24 cellular contexts compared by ENCODE assay signal in genomic region chr10:127344346-127344745, GRCh38.
A peak's percentile ranks its signal among the peaks of the same experiment; 100 is the strongest.
DNase-seq lines count a peak whose midpoint lies in the region; ATAC-seq, FAIRE-seq and TF ChIP-seq lines count a peak whose summit lies in the region.
"Had no signal": no experiment of that assay in that cellular context is flagged by ENCODE, and none has a peak within 500 bp of the region (broad histone marks: within the 10 kb centered on the region; RNA-seq: fewer than 3 reads in every experiment).

No MANE protein-coding gene starts in this region.

- no peaks in the 10 kb centered on the region for H4K20me1 ChIP-seq in MM.1S (ENCODE audit: insufficient read depth, low read length)
- H4K20me1 ChIP-seq: BLaER1 treated with 17β-estradiol and CSF1 and Interleukin-3, amounts not matched to agents 10 nM and 100 nM had no signal

- no peak overlapping the region for H3K23ac ChIP-seq in trophoblast cell (ENCODE audit: low read length)

- H3K27ac ChIP-seq in MM.1S (ENCODE audit: low read length) (no peak overlapping the region), trophoblast cell (ENCODE audit: low read depth, low read length) (no peak overlapping the region)
- H3K27ac ChIP-seq: A549; BLaER1 treated with 17β-estradiol and CSF1 and Interleukin-3, amounts not matched to agents 10 nM and 100 nM; GM23248 had no signal

- H2AFZ ChIP-seq in MM.1S (ENCODE audit: low read length) (no peak overlapping the region), trophoblast cell (ENCODE audit: insufficient read depth, low read length, poor library complexity) (no peak overlapping the region)
- H2AFZ ChIP-seq: GM23248 had no signal

- no peak for FAIRE-seq in GM12891 (lab: Jason Lieb, UNC)
- FAIRE-seq: A549, G401.6, GM18507 had no signal

- BruUV-seq in Caco-2 (replicated peaks; lab: Mats Ljungman, UMichigan) = no TSS peak

- H3K9ac ChIP-seq in MM.1S (ENCODE audit: low read length) (no peak overlapping the region), trophoblast cell (ENCODE audit: low read length) (no peak overlapping the region)
- H3K9ac ChIP-seq: BLaER1 treated with 17β-estradiol and CSF1 and Interleukin-3, amounts not matched to agents 10 nM and 100 nM; GM23248 had no signal

- H3K36me3 ChIP-seq in Caco-2 (ENCODE audit: control insufficient read depth, insufficient read depth, low read length) = no peaks in the 10 kb centered on the region; the same call in 1 of the 2 replicates
- H3K36me3 ChIP-seq in MM.1S (replicated peaks; ENCODE audit: insufficient read depth, low read length) = no peaks in the 10 kb centered on the region
- H3K36me3 ChIP-seq in trophoblast cell (ENCODE audit: control insufficient read depth in 1 of 2, insufficient read depth in 2 of 2, low read length in 2 of 2) = peaks cover 12 to 16% of the 10 kb centered on the region in 2 experiments
- H3K36me3 ChIP-seq: BE2C; BLaER1 treated with 17β-estradiol and CSF1 and Interleukin-3, amounts not matched to agents 10 nM and 100 nM had no signal

- no peak overlapping the region for H2BK120ac ChIP-seq in trophoblast cell (ENCODE audit: insufficient read depth, low read length, poor library complexity)

- no peaks in the 10 kb centered on the region for H3K27me3 Mint-ChIP-seq in Caco-2 (ENCODE audit: insufficient read depth, unreplicated experiment)
- H3K27me3 Mint-ChIP-seq in stimulated activated naive B cell treated with anti-CD40 and anti-IgM and Interleukin-4, amounts not matched to agents 10 μg/mL and 1 μg/mL and 100 μg/mL, for 72 hours = no peaks in the 10 kb centered on the region
- H3K27me3 Mint-ChIP-seq: CD8-positive, alpha-beta memory T cell had no signal

- H3K9me2 ChIP-seq in MM.1S (replicated peaks; ENCODE audit: insufficient read depth, low read length) = no peaks in the 10 kb centered on the region

- H3K9me3 Mint-ChIP-seq in Caco-2 (ENCODE audit: unreplicated experiment) = no peaks in the 10 kb centered on the region
- H3K9me3 Mint-ChIP-seq in stimulated activated naive B cell treated with anti-CD40 and anti-IgM and Interleukin-4, amounts not matched to agents 10 μg/mL and 1 μg/mL and 100 μg/mL, for 72 hours = no peaks in the 10 kb centered on the region
- H3K9me3 Mint-ChIP-seq: CD4-positive, alpha-beta T cell; CD8-positive, alpha-beta memory T cell; H9 had no signal

- H4K8ac ChIP-seq in trophoblast cell (ENCODE audit: low read depth, low read length) = no peak overlapping the region

- H3K4me2 ChIP-seq in MM.1S (ENCODE audit: low read depth, low read length) = no peak overlapping the region
- no peak overlapping the region for H3K4me2 ChIP-seq in trophoblast cell (ENCODE audit: low read length)
- H3K4me2 ChIP-seq: A549; BLaER1 treated with 17β-estradiol and CSF1 and Interleukin-3, amounts not matched to agents 10 nM and 100 nM had no signal

- H3K4me1 ChIP-seq in Caco-2 = no peaks in the 10 kb centered on the region; the same call in 1 of the 2 replicates
- H3K4me1 ChIP-seq in MM.1S (ENCODE audit: low read length) = no peaks in the 10 kb centered on the region
- H3K4me1 ChIP-seq in trophoblast cell (ENCODE audit: control insufficient read depth in 1 of 2, insufficient read depth in 2 of 2, low read length in 2 of 2) = peaks cover 7 to 9% of the 10 kb centered on the region in 2 experiments
- H3K4me1 ChIP-seq: A549, BE2C had no signal

- H3K4me3 Mint-ChIP-seq in Caco-2 (ENCODE audit: unreplicated experiment) = no peak overlapping the region
- H3K4me3 Mint-ChIP-seq in stimulated activated naive B cell treated with anti-CD40 and anti-IgM and Interleukin-4, amounts not matched to agents 10 μg/mL and 1 μg/mL and 100 μg/mL, for 72 hours = no peak overlapping the region
- H3K4me3 Mint-ChIP-seq: CD14-positive monocyte; CD4-positive, alpha-beta T cell; CD8-positive, alpha-beta memory T cell; H9 had no signal

- H3F3A ChIP-seq in MM.1S (ENCODE audit: insufficient read depth, low read length) = no peaks in the 10 kb centered on the region

- no CpG with 5 or more reads among the region's 6 CpGs for WGBS in trophoblast cell (ENCODE audit: extremely low coverage, insufficient coverage, insufficient read length)

- no peak overlapping the region for H4K12ac ChIP-seq in trophoblast cell (ENCODE audit: low read depth, low read length)

- peaks cover 2% of the 10 kb centered on the region for H3K79me1 ChIP-seq in trophoblast cell (ENCODE audit: low read length)

- CTCF ChIA-PET in Caco-2 (lab: Charles Lee) = no interaction called here

- H2BK12ac ChIP-seq in trophoblast cell (ENCODE audit: low read length) = no peak overlapping the region

- H3K4ac ChIP-seq in trophoblast cell (ENCODE audit: low read depth, low read length) = no peak overlapping the region

- no peak for TF ChIP-seq POLR2A in GM12891 (IDR thresholded peaks at IDR 0.05; ENCODE audit: low read depth, low read length)

- H3K14ac ChIP-seq in trophoblast cell (ENCODE audit: low read length) = no peak overlapping the region

- no peak overlapping the region for H3K18ac ChIP-seq in trophoblast cell (ENCODE audit: low read length)

- DNase-seq in Caco-2 = no peak
- peak; percentile 8 for DNase-seq in MM.1S
- peak; percentile 5 for DNase-seq in fibroblast of villous mesenchyme (ENCODE audit: low read depth)
- peak; percentile 76 to 90 for DNase-seq in trophoblast cell
- no peak for DNase-seq in T-helper 9 cell
- DNase-seq in stimulated activated naive B cell treated with anti-CD40 and anti-IgM and Interleukin-4, amounts not matched to agents 10 μg/mL and 1 μg/mL and 100 μg/mL, for 72 hours = no peak
- no peak for DNase-seq in RPMI8226
- no peak for DNase-seq in GM12891 (ENCODE audit: insufficient read length, low spot score)
- DNase-seq: 8988T; ACHN; AML-193; BE2C; Calu3; CD4-positive, alpha-beta T cell; CD8-positive, alpha-beta memory T cell; DND-41; GM23248; H9 had no signal

- H3K79me2 ChIP-seq in MM.1S (ENCODE audit: low read length) (no peaks in the 10 kb centered on the region), trophoblast cell (ENCODE audit: control insufficient read depth, insufficient read depth, low read length, poor library complexity) (no peaks in the 10 kb centered on the region)

- POLR2A ChIA-PET in Caco-2 (lab: Charles Lee) = no interaction called here

- no peak overlapping the region for H2AK5ac ChIP-seq in trophoblast cell (ENCODE audit: low read length)

- intact Hi-C loops in Caco-2 (cut with micrococcal nuclease; ENCODE audit: unreplicated experiment) = no loop called here

- TF ChIP-seq CTCF in Caco-2 (IDR thresholded peaks at IDR 0.05; ENCODE audit: insufficient read depth in 1 of 2, low read depth in 1 of 2, low read length in 1 of 2, severe bottlenecking in 1 of 2, unreplicated experiment in 1 of 2) = no peak
- TF ChIP-seq CTCF in MM.1S (IDR thresholded peaks at IDR 0.05; ENCODE audit: low read length) = no peak
- no peak for TF ChIP-seq CTCF in fibroblast of villous mesenchyme (IDR thresholded peaks at IDR 0.05; ENCODE audit: insufficient read depth, low read depth, low read length)

- H2BK5ac ChIP-seq in trophoblast cell (ENCODE audit: low read depth, low read length, poor library complexity) = no peak overlapping the region

- no peaks in the 10 kb centered on the region for H3K9me3 ChIP-seq in Caco-2
- no peaks in the 10 kb centered on the region for H3K9me3 ChIP-seq in MM.1S (replicated peaks; ENCODE audit: insufficient read depth, low read length)
- H3K9me3 ChIP-seq in trophoblast cell (ENCODE audit: insufficient read depth, low read depth, low read length) = no peaks in the 10 kb centered on the region
- H3K9me3 ChIP-seq: A549; BE2C; BLaER1 treated with 17β-estradiol and CSF1 and Interleukin-3, amounts not matched to agents 10 nM and 100 nM had no signal

- no peak for ATAC-seq in stimulated activated naive B cell treated with anti-CD40 and anti-IgM and Interleukin-4, amounts not matched to agents 10 μg/mL and 1 μg/mL and 100 μg/mL, for 72 hours (replicated peaks)
- ATAC-seq: A549, HCT116 had no signal

- no peak overlapping the region for H3K4me3 ChIP-seq in Caco-2 (ENCODE audit: low read depth, low read length)
- no peak overlapping the region for H3K4me3 ChIP-seq in MM.1S (ENCODE audit: low read length)
- H3K4me3 ChIP-seq in fibroblast of villous mesenchyme (ENCODE audit: low read depth, low read length) = no peak overlapping the region
- H3K4me3 ChIP-seq in trophoblast cell (ENCODE audit: low read depth, low read length) = no peak overlapping the region
- H3K4me3 ChIP-seq: A549; BLaER1 treated with 17β-estradiol and CSF1 and Interleukin-3, amounts not matched to agents 10 nM and 100 nM; GM23248 had no signal

- no peak overlapping the region for H4K91ac ChIP-seq in trophoblast cell (ENCODE audit: low read depth, low read length)

- H3K4me1 Mint-ChIP-seq in Caco-2 (ENCODE audit: low read depth, unreplicated experiment) = no peaks in the 10 kb centered on the region
- no peaks in the 10 kb centered on the region for H3K4me1 Mint-ChIP-seq in stimulated activated naive B cell treated with anti-CD40 and anti-IgM and Interleukin-4, amounts not matched to agents 10 μg/mL and 1 μg/mL and 100 μg/mL, for 72 hours
- H3K4me1 Mint-ChIP-seq: CD14-positive monocyte; CD8-positive, alpha-beta memory T cell had no signal

- peaks cover 12% of the 10 kb centered on the region for H3K36me3 Mint-ChIP-seq in Caco-2 (ENCODE audit: insufficient read depth, unreplicated experiment)
- no peaks in the 10 kb centered on the region for H3K36me3 Mint-ChIP-seq in stimulated activated naive B cell treated with anti-CD40 and anti-IgM and Interleukin-4, amounts not matched to agents 10 μg/mL and 1 μg/mL and 100 μg/mL, for 72 hours
- H3K36me3 Mint-ChIP-seq: CD14-positive monocyte; CD8-positive, alpha-beta memory T cell had no signal

- H3K27me3 ChIP-seq in Caco-2 (replicated peaks; ENCODE audit: control insufficient read depth, insufficient read depth, low read length) (no peaks in the 10 kb centered on the region), MM.1S (replicated peaks; ENCODE audit: insufficient read depth, low read length) (no peaks in the 10 kb centered on the region), trophoblast cell (ENCODE audit: insufficient read depth, low read length) (no peaks in the 10 kb centered on the region)
- H3K27me3 ChIP-seq: BE2C; BLaER1 treated with 17β-estradiol and CSF1 and Interleukin-3, amounts not matched to agents 10 nM and 100 nM had no signal

- peak overlapping the region; percentile 15 for H3K27ac Mint-ChIP-seq in Caco-2 (ENCODE audit: unreplicated experiment)
- H3K27ac Mint-ChIP-seq in stimulated activated naive B cell treated with anti-CD40 and anti-IgM and Interleukin-4, amounts not matched to agents 10 μg/mL and 1 μg/mL and 100 μg/mL, for 72 hours = no peak overlapping the region
- H3K27ac Mint-ChIP-seq: CD14-positive monocyte; CD4-positive, alpha-beta T cell; CD8-positive, alpha-beta memory T cell; H9 had no signal

TF ChIP-seq in GM12891, 5 proteins besides CTCF, POLR2A, EP300 and RAD21:
- TF ChIP-seq POLR2AphosphoS5 (IDR thresholded peaks at IDR 0.05; ENCODE audit: low read depth, low read length) = no peak
- TF ChIP-seq TAF1 (IDR thresholded peaks at IDR 0.05; ENCODE audit: low read depth, low read length) = no peak
- TF ChIP-seq POU2F2 (IDR thresholded peaks at IDR 0.05; ENCODE audit: low read depth, low read length) = no peak
- no peak for TF ChIP-seq PAX5 (IDR thresholded peaks at IDR 0.05; ENCODE audit: insufficient read depth, low read length, severe bottlenecking)
- TF ChIP-seq SPI1 (IDR thresholded peaks at IDR 0.05; ENCODE audit: low read depth, low read length) = no peak

Comparison
In these comparisons a context has a peak if more than half of its experiments do, and no peak if none do; other contexts are left out.
1. DNase-seq: peak in MM.1S (single experiment), fibroblast of villous mesenchyme (single experiment) and trophoblast cell (2 of 2); none in Caco-2 (0 of 2), T-helper 9 cell (single experiment), stimulated activated naive B cell treated with anti-CD40 and anti-IgM and Interleukin-4, amounts not matched to agents 10 μg/mL and 1 μg/mL and 100 μg/mL, for 72 hours (single experiment), RPMI8226 (single experiment) and GM12891 (single experiment).